8 cellular contexts compared by ENCODE assay signal in the genomic region with DNA sequence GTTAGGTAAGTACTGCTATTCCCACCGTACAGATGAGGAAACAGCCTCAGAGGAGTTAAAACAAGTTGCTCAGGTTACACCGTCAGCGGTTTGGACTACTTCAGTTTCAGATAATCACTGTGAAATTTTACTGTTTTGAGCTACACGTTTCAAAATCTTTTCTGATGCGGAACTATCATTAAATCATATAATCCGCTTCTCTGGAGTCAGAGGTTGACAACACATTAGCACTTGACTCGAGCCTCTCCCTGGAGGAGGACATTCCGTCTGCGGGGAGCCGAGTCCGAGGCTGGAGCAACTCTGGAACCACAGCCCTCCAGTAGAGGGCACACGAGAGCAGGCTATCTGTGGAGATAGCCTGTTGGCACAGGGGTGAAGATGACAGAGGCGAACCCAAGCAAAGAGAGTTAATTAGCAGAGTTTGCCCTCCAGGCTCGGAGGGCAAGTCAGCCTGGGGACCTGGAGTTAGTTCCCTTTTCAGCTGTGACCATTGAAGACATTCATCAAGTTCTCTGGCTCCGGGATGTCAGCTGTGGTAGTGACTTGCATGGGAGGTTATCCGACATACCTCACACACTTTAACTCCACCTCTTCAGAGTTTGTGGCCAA.
A peak's percentile ranks its signal among the peaks of the same experiment; 100 is the strongest.
DNase-seq lines count a peak whose midpoint lies in the region; ATAC-seq, FAIRE-seq and TF ChIP-seq lines count a peak whose summit lies in the region.

No MANE protein-coding gene starts in this region.

- no peaks in the 10 kb centered on the region for H3K36me3 Mint-ChIP-seq in activated naive CD4-positive, alpha-beta T cell treated with anti-CD3 and anti-CD28 coated beads, Interleukin-2, amount 10 ng/mL, durations not matched to agents 7 days and 5 days
- no peaks in the 10 kb centered on the region for H3K36me3 Mint-ChIP-seq in glutamatergic neuron (ENCODE audit: unreplicated experiment)

- no peaks in the 10 kb centered on the region for H3K9me3 ChIP-seq in SK-N-SH

- FAIRE-seq in G401.6 (lab: Jason Lieb, UNC): peak; percentile 89
- FAIRE-seq in urothelium cell line (lab: Jason Lieb, UNC): peak; percentile 56

- TF ChIP-seq EP300 in SK-N-SH (IDR thresholded peaks at IDR 0.05; ENCODE audit: borderline replicate concordance in 1 of 2, low read depth in 1 of 2, low read length in 1 of 2): no peak

- H4K20me1 ChIP-seq in SK-N-SH (ENCODE audit: insufficient read depth): peaks cover 4% of the 10 kb centered on the region; the same call in 1 of the 2 replicates

- peak; percentile 58 for ATAC-seq in GM21737 (IDR thresholded peaks at IDR 0.05; ENCODE audit: unreplicated experiment)

- intact Hi-C loops in posterior vena cava (cut with DNase I): loop anchor here in 1 of 2 donors (10.0 kb wide), 1 partner anchor 275 kb away; no protein-coding TSS in a partner anchor

- DNase-seq in KG1 (lab: John Stamatoyannopoulos, UW): peak; percentile 63
- peak; percentile 76 for DNase-seq in SK-N-SH
- peak; percentile 80 for DNase-seq in activated naive CD4-positive, alpha-beta T cell treated with anti-CD3 and anti-CD28 coated beads, Interleukin-2, amount 10 ng/mL, durations not matched to agents 7 days and 5 days
- DNase-seq in glutamatergic neuron: peak; percentile 89
- peak; percentile 93 for DNase-seq in posterior vena cava (ENCODE audit: low spot score)
- DNase-seq in urothelium cell line (ENCODE audit: low spot score): peak; percentile 82

- H3K9me3 Mint-ChIP-seq in activated naive CD4-positive, alpha-beta T cell treated with anti-CD3 and anti-CD28 coated beads, Interleukin-2, amount 10 ng/mL, durations not matched to agents 7 days and 5 days: no peaks in the 10 kb centered on the region
- peaks cover 10% of the 10 kb centered on the region for H3K9me3 Mint-ChIP-seq in glutamatergic neuron (ENCODE audit: unreplicated experiment)

- H3K4me1 ChIP-seq in SK-N-SH (ENCODE audit: control insufficient read depth in 1 of 2, insufficient read depth in 2 of 2, low read depth in 1 of 2, low read length in 1 of 2): peaks cover 0 to 5% of the 10 kb centered on the region in 2 experiments; a peak in 1 of 4 replicates

- peak; percentile 84 for TF ChIP-seq RAD21 in SK-N-SH (IDR thresholded peaks at IDR 0.05; ENCODE audit: low read length)

- peak; percentile 94 for TF ChIP-seq CTCF in SK-N-SH (IDR thresholded peaks at IDR 0.05)
- peak; percentile 89 for TF ChIP-seq CTCF in glutamatergic neuron (IDR thresholded peaks at IDR 0.05; ENCODE audit: partially characterized antibody, unreplicated experiment)

- no peaks in the 10 kb centered on the region for H3K9me2 ChIP-seq in SK-N-SH

- no peak overlapping the region for H3K9ac ChIP-seq in SK-N-SH

- no peaks in the 10 kb centered on the region for H3F3A ChIP-seq in SK-N-SH (replicated peaks; ENCODE audit: insufficient read depth)

- 39% methylated on average over 16 of the region's 16 CpGs for WGBS in SK-N-SH (ENCODE audit: low lambda C conversion rate)

- no peak overlapping the region for H3K4me2 ChIP-seq in SK-N-SH

- peaks cover 39% of the 10 kb centered on the region for H3K79me2 ChIP-seq in SK-N-SH (ENCODE audit: insufficient read depth)

- H3K27me3 Mint-ChIP-seq in activated naive CD4-positive, alpha-beta T cell treated with anti-CD3 and anti-CD28 coated beads, Interleukin-2, amount 10 ng/mL, durations not matched to agents 7 days and 5 days: peaks cover 5% of the 10 kb centered on the region
- H3K27me3 Mint-ChIP-seq in glutamatergic neuron (ENCODE audit: unreplicated experiment): peaks cover 6% of the 10 kb centered on the region

- H3K27ac Mint-ChIP-seq in activated naive CD4-positive, alpha-beta T cell treated with anti-CD3 and anti-CD28 coated beads, Interleukin-2, amount 10 ng/mL, durations not matched to agents 7 days and 5 days: no peak overlapping the region
- peak overlapping the region; percentile 75 for H3K27ac Mint-ChIP-seq in glutamatergic neuron (ENCODE audit: unreplicated experiment)

- H2AFZ ChIP-seq in SK-N-SH (ENCODE audit: low read depth): no peak overlapping the region

- H3K27ac ChIP-seq in SK-N-SH (ENCODE audit: low read depth in 2 of 2, low read length in 1 of 2): no peak overlapping the region

- H3K36me3 ChIP-seq in SK-N-SH (replicated peaks in 1 of 2; ENCODE audit: control insufficient read depth in 1 of 2, insufficient read depth in 2 of 2, low read length in 1 of 2): no peaks in the 10 kb centered on the region

- H3K4me3 Mint-ChIP-seq in activated naive CD4-positive, alpha-beta T cell treated with anti-CD3 and anti-CD28 coated beads, Interleukin-2, amount 10 ng/mL, durations not matched to agents 7 days and 5 days: no peak overlapping the region
- H3K4me3 Mint-ChIP-seq in glutamatergic neuron (ENCODE audit: unreplicated experiment): no peak overlapping the region

- CTCF ChIA-PET in SK-N-SH (lab: Yijun Ruan, JAX): interaction anchor here (0.6 to 4.6 kb wide), 50 partner anchors 8 to 326 kb away, joined by 3 to 77 read pairs (median 4); a partner anchor contains a TSS
- CTCF ChIA-PET in activated naive CD4-positive, alpha-beta T cell treated with anti-CD3 and anti-CD28 coated beads, Interleukin-2, amount 10 ng/mL, durations not matched to agents 7 days and 5 days (lab: Charles Lee): interaction anchor here (0.6 to 5.4 kb wide), 22 partner anchors 10 to 297 kb away, joined by 3 to 40 read pairs (median 3); no protein-coding TSS in a partner anchor

- peak overlapping the region in 1 of 2 experiments; percentile 25; a peak in 1 of 4 replicates for H3K4me3 ChIP-seq in SK-N-SH (ENCODE audit: low read depth in 2 of 2, low read length in 1 of 2)

- H3K27me3 ChIP-seq in SK-N-SH (ENCODE audit: insufficient read depth): no peaks in the 10 kb centered on the region

- POLR2A ChIA-PET in SK-N-SH (lab: Yijun Ruan, JAX): no interaction called here

- H3K4me1 Mint-ChIP-seq in activated naive CD4-positive, alpha-beta T cell treated with anti-CD3 and anti-CD28 coated beads, Interleukin-2, amount 10 ng/mL, durations not matched to agents 7 days and 5 days: peaks cover 26% of the 10 kb centered on the region
- peaks cover 19% of the 10 kb centered on the region for H3K4me1 Mint-ChIP-seq in glutamatergic neuron (ENCODE audit: low read depth, unreplicated experiment)

TF ChIP-seq in SK-N-SH, 30 proteins besides CTCF, POLR2A, EP300 and RAD21:
- TF ChIP-seq SMC3 (IDR thresholded peaks at IDR 0.05; ENCODE audit: low read depth, low read length) (peak; percentile 87), RCOR1 (IDR thresholded peaks at IDR 0.05; ENCODE audit: low read length) (0 out of 2 replicates have a peak, but pooled peaks have one; percentile 16)
- TF ChIP-seq, protein P1, sequence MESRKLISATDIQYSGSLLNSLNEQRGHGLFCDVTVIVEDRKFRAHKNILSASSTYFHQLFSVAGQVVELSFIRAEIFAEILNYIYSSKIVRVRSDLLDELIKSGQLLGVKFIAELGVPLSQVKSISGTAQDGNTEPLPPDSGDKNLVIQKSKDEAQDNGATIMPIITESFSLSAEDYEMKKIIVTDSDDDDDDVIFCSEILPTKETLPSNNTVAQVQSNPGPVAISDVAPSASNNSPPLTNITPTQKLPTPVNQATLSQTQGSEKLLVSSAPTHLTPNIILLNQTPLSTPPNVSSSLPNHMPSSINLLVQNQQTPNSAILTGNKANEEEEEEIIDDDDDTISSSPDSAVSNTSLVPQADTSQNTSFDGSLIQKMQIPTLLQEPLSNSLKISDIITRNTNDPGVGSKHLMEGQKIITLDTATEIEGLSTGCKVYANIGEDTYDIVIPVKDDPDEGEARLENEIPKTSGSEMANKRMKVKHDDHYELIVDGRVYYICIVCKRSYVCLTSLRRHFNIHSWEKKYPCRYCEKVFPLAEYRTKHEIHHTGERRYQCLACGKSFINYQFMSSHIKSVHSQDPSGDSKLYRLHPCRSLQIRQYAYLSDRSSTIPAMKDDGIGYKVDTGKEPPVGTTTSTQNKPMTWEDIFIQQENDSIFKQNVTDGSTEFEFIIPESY (IDR thresholded peaks at IDR 0.05; ENCODE audit: borderline replicate concordance, low read depth): no peak
